17 cellular contexts compared by ENCODE assay signal in genomic region chr13:110410906-110411305, GRCh38.
DNase-seq lines count a peak whose midpoint lies in the region; ATAC-seq and TF ChIP-seq lines count a peak whose summit lies in the region.
"Had no signal": no experiment of that assay in that cellular context is flagged by ENCODE, and none has a peak within 500 bp of the region (broad histone marks: within the 10 kb centered on the region; RNA-seq: fewer than 3 reads in every experiment).

No MANE protein-coding gene starts in this region.

- H3K27me3 ChIP-seq in endodermal cell (ENCODE audit: control insufficient read depth, insufficient read depth, low read length, poor library complexity, severe bottlenecking) (no peaks in the 10 kb centered on the region), neural progenitor cell (no peaks in the 10 kb centered on the region), transverse colon (no peaks in the 10 kb centered on the region)
- H3K27me3 ChIP-seq: pancreas had no signal

- no peaks in the 10 kb centered on the region for H3K79me2 ChIP-seq in neural progenitor cell (ENCODE audit: low read depth)

- H3K9me3 ChIP-seq in endodermal cell (ENCODE audit: control insufficient read depth, low read length) (no peaks in the 10 kb centered on the region), neural progenitor cell (ENCODE audit: low read depth) (no peaks in the 10 kb centered on the region), transverse colon (no peaks in the 10 kb centered on the region)
- H3K9me3 ChIP-seq: pancreas had no signal

- H3K27me3 Mint-ChIP-seq in WTC11 (ENCODE audit: low read depth) (no peaks in the 10 kb centered on the region; the same call in 1 of the 2 replicates), endodermal cell (ENCODE audit: insufficient read depth) (no peaks in the 10 kb centered on the region), neural progenitor cell (ENCODE audit: insufficient read depth, low read depth) (no peaks in the 10 kb centered on the region)
- H3K27me3 Mint-ChIP-seq in activated T-helper 2 cell treated with anti-CD3 and anti-CD28 coated beads, Interferon-gamma antibody, Interleukin-2, Interleukin-4, amounts not matched to agents 10 μg/mL and 5 μg/mL and 100 μg/mL, durations not matched to agents 14 hours and 24 hours and 36 hours (ENCODE audit: low read depth): peaks cover 64% of the 10 kb centered on the region

- H3K9ac ChIP-seq in endodermal cell (ENCODE audit: extremely low read depth, low read length, poor library complexity, severe bottlenecking) (no peak overlapping the region), neural progenitor cell (no peak overlapping the region)

- no peak overlapping the region for H2AFZ ChIP-seq in neural progenitor cell (replicated peaks)

- CTCF ChIA-PET in WTC11 (lab: Charles Lee): interaction anchor here (0.9 to 2.0 kb wide), 6 partner anchors 31 to 183 kb away, joined by 3 to 14 read pairs (median 4); no protein-coding TSS in a partner anchor

- H3K36me3 Mint-ChIP-seq in WTC11 (no peaks in the 10 kb centered on the region), endodermal cell (ENCODE audit: low read depth) (peaks cover 56% of the 10 kb centered on the region), neural progenitor cell (peaks cover 25% of the 10 kb centered on the region)
- no peaks in the 10 kb centered on the region for H3K36me3 Mint-ChIP-seq in activated T-helper 2 cell treated with anti-CD3 and anti-CD28 coated beads, Interferon-gamma antibody, Interleukin-2, Interleukin-4, amounts not matched to agents 10 μg/mL and 5 μg/mL and 100 μg/mL, durations not matched to agents 14 hours and 24 hours and 36 hours (ENCODE audit: low read depth)
- H3K36me3 Mint-ChIP-seq: CD8-positive, alpha-beta memory T cell had no signal

- no peaks in the 10 kb centered on the region for H3K9me3 Mint-ChIP-seq in WTC11
- no peaks in the 10 kb centered on the region for H3K9me3 Mint-ChIP-seq in endodermal cell
- H3K9me3 Mint-ChIP-seq in neural progenitor cell: no peaks in the 10 kb centered on the region
- no peaks in the 10 kb centered on the region for H3K9me3 Mint-ChIP-seq in activated T-helper 2 cell treated with anti-CD3 and anti-CD28 coated beads, Interferon-gamma antibody, Interleukin-2, Interleukin-4, amounts not matched to agents 10 μg/mL and 5 μg/mL and 100 μg/mL, durations not matched to agents 14 hours and 24 hours and 36 hours
- H3K9me3 Mint-ChIP-seq: CD8-positive, alpha-beta memory T cell; dendritic cell treated with granulocyte-macrophage colony-stimulating factor and Interleukin-4, amounts not matched to agents 40 ng/mL and 50 ng/mL, for 4 days had no signal

- no peak overlapping the region for H3K4me2 ChIP-seq in neural progenitor cell

- 82 to 86% methylated on average over 8 to 10 of the region's 10 CpGs for WGBS in endodermal cell (ENCODE audit: insufficient coverage in 1 of 2, insufficient read length in 1 of 2), 2 experiments
- WGBS in transverse colon (ENCODE audit: low coverage in 1 of 2), 2 donors: 60 to 76% methylated on average over 2 to 10 of the region's 10 CpGs

- no peaks in the 10 kb centered on the region for H4K20me1 ChIP-seq in neural progenitor cell (ENCODE audit: low read depth)

- H3K4me3 Mint-ChIP-seq in WTC11 (no peak overlapping the region), endodermal cell (no peak overlapping the region), neural progenitor cell (no peak overlapping the region)
- no peak overlapping the region for H3K4me3 Mint-ChIP-seq in activated T-helper 2 cell treated with anti-CD3 and anti-CD28 coated beads, Interferon-gamma antibody, Interleukin-2, Interleukin-4, amounts not matched to agents 10 μg/mL and 5 μg/mL and 100 μg/mL, durations not matched to agents 14 hours and 24 hours and 36 hours (ENCODE audit: low read depth)
- H3K4me3 Mint-ChIP-seq: CD8-positive, alpha-beta memory T cell; dendritic cell treated with granulocyte-macrophage colony-stimulating factor and Interleukin-4, amounts not matched to agents 40 ng/mL and 50 ng/mL, for 4 days had no signal

- no peak for TF ChIP-seq POLR2A in transverse colon (IDR thresholded peaks at IDR 0.05)

- H3K4me1 Mint-ChIP-seq in WTC11 (peaks cover 27% of the 10 kb centered on the region), endodermal cell (peaks cover 25% of the 10 kb centered on the region), neural progenitor cell (peaks cover 27% of the 10 kb centered on the region)
- H3K4me1 Mint-ChIP-seq in activated T-helper 2 cell treated with anti-CD3 and anti-CD28 coated beads, Interferon-gamma antibody, Interleukin-2, Interleukin-4, amounts not matched to agents 10 μg/mL and 5 μg/mL and 100 μg/mL, durations not matched to agents 14 hours and 24 hours and 36 hours (ENCODE audit: low read depth): peaks cover 9% of the 10 kb centered on the region

- POLR2A ChIA-PET in WTC11 (lab: Charles Lee): interaction anchor here (1.0 kb wide), 1 partner anchor 88 kb away, joined by 3 read pairs; no protein-coding TSS in a partner anchor

- in situ Hi-C loops in transverse colon (cut with MboI; ENCODE audit: low pct_ligation_motif_present in 1 of 4, low pct_unique_long_range_greater_than_20kb in 1 of 4, low sequenced_read_pairs in 3 of 4): loop anchor here in 2 of 4 donors (25.0 kb wide), 2 partner anchors 174 to 1449 kb away; no protein-coding TSS in a partner anchor

- TF ChIP-seq EP300 in transverse colon (IDR thresholded peaks at IDR 0.05; ENCODE audit: low read depth): no peak

- H3K36me3 ChIP-seq in endodermal cell (ENCODE audit: control insufficient read depth, insufficient read depth, low read length) (peaks cover 68% of the 10 kb centered on the region), neural progenitor cell (no peaks in the 10 kb centered on the region), transverse colon (no peaks in the 10 kb centered on the region)
- H3K36me3 ChIP-seq: pancreas had no signal

- no peak overlapping the region for H3K4me3 ChIP-seq in endodermal cell (ENCODE audit: low read length)
- H3K4me3 ChIP-seq in neural progenitor cell: no peak overlapping the region
- no peak overlapping the region for H3K4me3 ChIP-seq in transverse colon
- H3K4me3 ChIP-seq: pancreas had no signal

- H3F3A ChIP-seq in neural progenitor cell (ENCODE audit: low read depth): peaks cover 9% of the 10 kb centered on the region

- ATAC-seq in WTC11 (no peak), HG02678 (IDR thresholded peaks at IDR 0.05; ENCODE audit: unreplicated experiment) (no peak)
- ATAC-seq: left colon; stimulated activated naive CD8-positive, alpha-beta T cell treated with anti-CD3 and anti-CD28 coated beads, Interleukin-15, Interleukin-2, amounts not matched to agents 100 U/mL and 50 U/mL, for 24 hours had no signal

- TF ChIP-seq CTCF in WTC11 (IDR thresholded peaks at IDR 0.05) (no peak), endodermal cell (conservative IDR thresholded peaks at IDR 0.05) (no peak), neural progenitor cell (IDR thresholded peaks at IDR 0.05) (no peak), transverse colon (IDR thresholded peaks at IDR 0.05) (no peak)

- no peak for DNase-seq in WTC11 (ENCODE audit: low spot score)
- peak; percentile 59 for DNase-seq in endodermal cell
- no peak for DNase-seq in neural progenitor cell (ENCODE audit: low spot score)
- no peak for DNase-seq in transverse colon
- no peak for DNase-seq in activated T-helper 2 cell treated with anti-CD3 and anti-CD28 coated beads, Interferon-gamma antibody, Interleukin-2, Interleukin-4, amounts not matched to agents 10 μg/mL and 5 μg/mL and 100 μg/mL, durations not matched to agents 14 hours and 24 hours and 36 hours (ENCODE audit: low spot score)
- no peak for DNase-seq in superior temporal gyrus (ENCODE audit: extremely low spot score)
- DNase-seq: activated CD8-positive, alpha-beta memory T cell treated with anti-CD3 and anti-CD28 coated beads for 24 hours; activated naive CD4-positive, alpha-beta T cell; CD8-positive, alpha-beta memory T cell; GDM1; left colon; NCI-H1105 treated with DMSO at 0.1 percent for 48 hours; NCI-H510A; pancreas; stimulated activated naive CD8-positive, alpha-beta T cell treated with anti-CD3 and anti-CD28 coated beads, Interleukin-15, Interleukin-2, amounts not matched to agents 100 U/mL and 50 U/mL, for 24 hours had no signal

- H3K27ac Mint-ChIP-seq in WTC11 (0 out of 2 replicates have a peak overlapping the region, but pooled peaks have one; percentile 21), endodermal cell (peak overlapping the region; percentile 18), neural progenitor cell (peak overlapping the region; percentile 6)
- no peak overlapping the region for H3K27ac Mint-ChIP-seq in activated T-helper 2 cell treated with anti-CD3 and anti-CD28 coated beads, Interferon-gamma antibody, Interleukin-2, Interleukin-4, amounts not matched to agents 10 μg/mL and 5 μg/mL and 100 μg/mL, durations not matched to agents 14 hours and 24 hours and 36 hours
- H3K27ac Mint-ChIP-seq: CD8-positive, alpha-beta memory T cell; dendritic cell treated with granulocyte-macrophage colony-stimulating factor and Interleukin-4, amounts not matched to agents 40 ng/mL and 50 ng/mL, for 4 days had no signal

- intact Hi-C loops in transverse colon (cut with DNase I; ENCODE audit: low total_unique reads): loop anchor here (10.0 kb wide), 1 partner anchor 106 kb away; the partner anchor contains the start of genes COL4A1 and COL4A2
- intact Hi-C loops in activated T-helper 2 cell treated with anti-CD3 and anti-CD28 coated beads, Interferon-gamma antibody, Interleukin-2, Interleukin-4, amounts not matched to agents 10 μg/mL and 5 μg/mL and 100 μg/mL, durations not matched to agents 14 hours and 24 hours and 36 hours (cut with micrococcal nuclease): loop anchor here (10.0 kb wide), 1 partner anchor 66 kb away; no protein-coding TSS in a partner anchor

- peaks cover 7% of the 10 kb centered on the region for H3K4me1 ChIP-seq in endodermal cell (ENCODE audit: control insufficient read depth, insufficient read depth, low read length)
- H3K4me1 ChIP-seq in neural progenitor cell: no peaks in the 10 kb centered on the region
- peaks cover 0 to 45% (median 31%) of the 10 kb centered on the region in 4 donors for H3K4me1 ChIP-seq in transverse colon

- H3K27ac ChIP-seq in endodermal cell (ENCODE audit: low read depth, low read length) (no peak overlapping the region), neural progenitor cell (no peak overlapping the region), transverse colon (peak overlapping the region; percentile 79 to 89 (median 84))

TF ChIP-seq in WTC11, 78 proteins besides CTCF, POLR2A, EP300 and RAD21 (continues in another document):
- TF ChIP-seq NFE2L1 (CRISPR knock-in tag; IDR thresholded peaks at IDR 0.05) (no peak), MAX (CRISPR knock-in tag; IDR thresholded peaks at IDR 0.05) (no peak), CREB1 (CRISPR knock-in tag; IDR thresholded peaks at IDR 0.05) (no peak)

Comparison
In these comparisons a context has a peak if more than half of its experiments do, and no peak if none do; other contexts are left out.
1. H3K27ac ChIP-seq: peak in transverse colon (4 of 4); none in endodermal cell (single experiment) and neural progenitor cell (single experiment).